ENCODE assay signal across 25 cellular contexts in the genomic region with DNA sequence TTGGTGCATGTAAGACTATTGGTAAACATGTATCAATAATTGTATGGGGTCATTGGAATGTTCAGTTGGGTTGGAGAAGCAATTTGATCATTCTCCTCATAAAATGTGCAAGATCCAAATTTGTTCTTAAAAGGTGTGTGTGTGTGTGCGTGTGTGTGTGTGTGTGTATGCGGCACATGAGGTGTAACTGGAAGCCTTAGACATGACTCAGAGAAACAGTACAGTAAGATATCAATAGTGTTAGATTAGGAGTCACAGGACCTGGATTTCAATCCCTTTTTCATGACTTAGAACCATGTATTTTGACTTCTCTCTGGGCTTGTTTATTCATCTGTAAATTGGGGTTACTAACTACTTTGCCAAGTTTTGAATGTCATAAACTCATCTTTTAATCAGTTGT. TPM values are rescaled to one million over a fixed set of nuclear protein-coding genes. Genes with fewer than 3 reads are reported as not detected.
"Had no signal": no experiment of that assay in that cellular context is flagged by ENCODE, and none has a peak within 500 bp of the region (broad histone marks: within the 10 kb centered on the region; RNA-seq: fewer than 3 reads in every experiment).

No MANE protein-coding gene starts in this region.

- H3K36me3 ChIP-seq: neutrophil, right lobe of liver, upper lobe of right lung, vagina had no signal

- H3K27ac ChIP-seq: heart right ventricle, neutrophil, psoas muscle, right lobe of liver, testis, tibial nerve, upper lobe of right lung, vagina had no signal

- H3K4me3 ChIP-seq: heart right ventricle, mucosa of descending colon, psoas muscle, right lobe of liver, testis, tibial nerve, upper lobe of right lung, vagina had no signal

- FAIRE-seq: islet of Langerhans had no signal

- H3K9me3 Mint-ChIP-seq: stimulated activated naive B cell treated with anti-CD40 and anti-IgM and Interleukin-4, amounts not matched to agents 10 μg/mL and 1 μg/mL and 100 μg/mL, for 72 hours; stimulated activated naive CD8-positive, alpha-beta T cell treated with anti-CD3 and anti-CD28 coated beads, Interleukin-15, amount 100 ng/mL, for 72 hours had no signal

- H3K4me3 Mint-ChIP-seq: naive thymus-derived CD8-positive, alpha-beta T cell; stimulated activated naive B cell treated with anti-CD40 and anti-IgM and Interleukin-4, amounts not matched to agents 10 μg/mL and 1 μg/mL and 100 μg/mL, for 72 hours; stimulated activated naive CD8-positive, alpha-beta T cell treated with anti-CD3 and anti-CD28 coated beads, Interleukin-15, amount 100 ng/mL, for 72 hours had no signal

- H3K27me3 Mint-ChIP-seq: naive thymus-derived CD8-positive, alpha-beta T cell; stimulated activated naive B cell treated with anti-CD40 and anti-IgM and Interleukin-4, amounts not matched to agents 10 μg/mL and 1 μg/mL and 100 μg/mL, for 72 hours; stimulated activated naive CD8-positive, alpha-beta T cell treated with anti-CD3 and anti-CD28 coated beads, Interleukin-15, amount 100 ng/mL, for 72 hours had no signal

- H3K4me1 ChIP-seq: right lobe of liver, testis, tibial nerve, upper lobe of right lung, vagina had no signal

- H3K27ac Mint-ChIP-seq: stimulated activated naive B cell treated with anti-CD40 and anti-IgM and Interleukin-4, amounts not matched to agents 10 μg/mL and 1 μg/mL and 100 μg/mL, for 72 hours had no signal

- H3K9me3 ChIP-seq: mucosa of descending colon, neutrophil, right lobe of liver, testis, upper lobe of right lung, vagina had no signal

- DNase-seq: cortex of kidney; effector memory CD4-positive, alpha-beta T cell; foreskin melanocyte; heart right ventricle; hypothalamus; kidney glomerular epithelial cell; naive thymus-derived CD8-positive, alpha-beta T cell; psoas muscle; retina; right lobe of liver; stimulated activated CD4-positive, alpha-beta T cell treated with anti-CD3 and anti-CD28 coated beads, Interleukin-15, amount 100 ng/mL, for 24 hours; stimulated activated CD4-positive, alpha-beta T cell treated with anti-CD3 and anti-CD28 coated beads, Interleukin-2, amount 100 ng/mL, for 24 hours; stimulated activated CD4-positive, alpha-beta T cell treated with anti-CD3 and anti-CD28 coated beads, Interleukin-4, amount 100 ng/mL, for 4 hours; stimulated activated naive B cell treated with anti-CD40 and anti-IgM and Interleukin-4, amounts not matched to agents 10 μg/mL and 1 μg/mL and 100 μg/mL, for 72 hours; stimulated activated naive CD8-positive, alpha-beta T cell treated with anti-CD3 and anti-CD28 coated beads, Interleukin-15, amount 100 ng/mL, for 72 hours; testis; upper lobe of right lung had no signal

- H3K27me3 ChIP-seq: heart right ventricle, neutrophil, right lobe of liver, testis, tibial nerve, upper lobe of right lung, vagina had no signal

- ATAC-seq: heart right ventricle; left lobe of liver; naive thymus-derived CD8-positive, alpha-beta T cell; psoas muscle; right lobe of liver; stimulated activated naive B cell treated with anti-CD40 and anti-IgM and Interleukin-4, amounts not matched to agents 10 μg/mL and 1 μg/mL and 100 μg/mL, for 72 hours; stimulated activated naive CD8-positive, alpha-beta T cell treated with anti-CD3 and anti-CD28 coated beads, Interleukin-15, amount 100 ng/mL, for 72 hours; upper lobe of right lung had no signal

RNA-seq across cellular contexts. Expression of a gene that starts 42.0 kb away (rescaled TPM):
- total RNA-seq: glomerular endothelial cell; left lobe of liver; naive thymus-derived CD8-positive, alpha-beta T cell had no signal
- polyA plus RNA-seq: naive thymus-derived CD8-positive, alpha-beta T cell; neural cell had no signal
